ENCODE assay signal across 7 cellular contexts in genomic region chr15:70196314-70197291, GRCh38.
A peak's percentile ranks its signal among the peaks of the same experiment; 100 is the strongest.
DNase-seq lines count a peak whose midpoint lies in the region; ATAC-seq and TF ChIP-seq lines count a peak whose summit lies in the region.

No MANE protein-coding gene starts in this region.

- no peak for TF ChIP-seq CTCF in fibroblast of pulmonary artery (IDR thresholded peaks at IDR 0.05; ENCODE audit: low read length, missing control alignments)

- peak; percentile 89 for DNase-seq in NCI-H146 (lab: John Stamatoyannopoulos, UW)
- DNase-seq in activated CD4-positive, CD25-positive, alpha-beta regulatory T cell (lab: John Stamatoyannopoulos, UW): peak; percentile 11 to 29 (median 16)
- DNase-seq in fibroblast of pulmonary artery (ENCODE audit: low read depth): peak; percentile 97
- no peak for DNase-seq in sciatic nerve (ENCODE audit: low spot score)
- DNase-seq in putamen (ENCODE audit: low spot score): no peak

- no peak overlapping the region for H3K4me3 ChIP-seq in fibroblast of pulmonary artery (replicated peaks; ENCODE audit: low read depth, low read length)

- ATAC-seq in GM18517 (IDR thresholded peaks at IDR 0.05; ENCODE audit: unreplicated experiment) (peak; percentile 92), HG02642 (IDR thresholded peaks at IDR 0.05; ENCODE audit: poor library complexity, unreplicated experiment) (peak; percentile 87), sciatic nerve (peak; percentile 25)

- intact Hi-C loops in sciatic nerve (cut with DNase I): no loop called here

Comparison
In these comparisons a context has a peak if more than half of its experiments do, and no peak if none do; other contexts are left out.
1. ATAC-seq: peak in every context shown above with its lines; median percentile 92 in GM18517; 87 in HG02642; 25 in sciatic nerve.
2. DNase-seq: peak in NCI-H146 (single experiment), activated CD4-positive, CD25-positive, alpha-beta regulatory T cell (4 of 4) and fibroblast of pulmonary artery (single experiment); none in sciatic nerve (single experiment) and putamen (single experiment).